Comparison of ENCODE assay signal across 25 cellular contexts in genomic region chr3:32866533-32866932, GRCh38. TPM values are rescaled to one million over a fixed set of nuclear protein-coding genes. Genes with fewer than 3 reads are reported as not detected.
"Had no signal": no experiment of that assay in that cellular context is flagged by ENCODE, and none has a peak within 500 bp of the region (broad histone marks: within the 10 kb centered on the region; RNA-seq: fewer than 3 reads in every experiment).

No MANE protein-coding gene starts in this region.

- H3K27ac ChIP-seq: esophagus squamous epithelium, gastrocnemius medialis, psoas muscle, right atrium auricular region had no signal

- H3K9me3 ChIP-seq: esophagus squamous epithelium, gastrocnemius medialis, psoas muscle, right atrium auricular region had no signal

- DNase-seq: activated CD4-positive, alpha-beta T cell treated with anti-CD3 and anti-CD28 coated beads for 4 hours; activated CD4-positive, alpha-beta T cell treated with anti-CD3 and anti-CD28 coated beads, Interleukin-2, amount 50 U/mL, for 48 hours; activated CD4-positive, CD25-positive, alpha-beta regulatory T cell; activated CD8-positive, alpha-beta memory T cell treated with anti-CD3 and anti-CD28 coated beads, Interleukin-2, amount 50 U/mL, for 48 hours; activated naive CD4-positive, alpha-beta T cell treated with Interleukin-2 at 50 U/mL for 16 hours; activated naive CD8-positive, alpha-beta T cell treated with anti-CD3 and anti-CD28 coated beads for 36 hours; activated T-cell treated with anti-CD3 and anti-CD28 coated beads, Interleukin-2, amount 50 U/mL, for 48 hours; central memory CD4-positive, alpha-beta T cell; effector memory CD8-positive, alpha-beta T cell; esophagus squamous epithelium; gastrocnemius medialis; head of caudate nucleus; hypothalamus; islet precursor cell; left cardiac atrium; naive B cell; psoas muscle; stimulated activated CD4-positive, alpha-beta T cell treated with anti-CD3 and anti-CD28 coated beads, Interleukin-4, amount 100 ng/mL, for 24 hours; stimulated activated naive CD8-positive, alpha-beta T cell treated with anti-CD3 and anti-CD28 coated beads, Interleukin-15, Interleukin-2, amounts not matched to agents 100 U/mL and 50 U/mL, for 24 hours; T-helper 17 cell had no signal

- H3K4me3 ChIP-seq: esophagus squamous epithelium, gastrocnemius medialis, psoas muscle, right atrium auricular region had no signal

- H3K4me3 Mint-ChIP-seq: activated naive CD8-positive, alpha-beta T cell treated with anti-CD3 and anti-CD28 coated beads for 36 hours; effector memory CD8-positive, alpha-beta T cell; memory B cell; naive B cell; T-helper 17 cell had no signal

- H3K36me3 Mint-ChIP-seq: activated naive CD8-positive, alpha-beta T cell treated with anti-CD3 and anti-CD28 coated beads for 36 hours; memory B cell; naive B cell had no signal

- H3K27me3 ChIP-seq: esophagus squamous epithelium, gastrocnemius medialis, right atrium auricular region had no signal

- H3K36me3 ChIP-seq: esophagus squamous epithelium, gastrocnemius medialis, right atrium auricular region had no signal

- H3K4me1 ChIP-seq: gastrocnemius medialis, psoas muscle, right atrium auricular region had no signal

- H3K27me3 Mint-ChIP-seq: activated naive CD8-positive, alpha-beta T cell treated with anti-CD3 and anti-CD28 coated beads for 36 hours; memory B cell; naive B cell had no signal

- H3K9me3 Mint-ChIP-seq: activated naive CD8-positive, alpha-beta T cell treated with anti-CD3 and anti-CD28 coated beads for 36 hours; effector memory CD8-positive, alpha-beta T cell; memory B cell; naive B cell had no signal

- ATAC-seq: effector memory CD8-positive, alpha-beta T cell; gastrocnemius medialis; left cardiac atrium; psoas muscle; stimulated activated naive CD8-positive, alpha-beta T cell treated with anti-CD3 and anti-CD28 coated beads, Interleukin-15, Interleukin-2, amounts not matched to agents 100 U/mL and 50 U/mL, for 24 hours; T-helper 17 cell had no signal

- H3K27ac Mint-ChIP-seq: activated naive CD8-positive, alpha-beta T cell treated with anti-CD3 and anti-CD28 coated beads for 36 hours; effector memory CD8-positive, alpha-beta T cell; memory B cell; T-helper 17 cell had no signal

- H3K4me1 Mint-ChIP-seq: activated naive CD8-positive, alpha-beta T cell treated with anti-CD3 and anti-CD28 coated beads for 36 hours; memory B cell; naive B cell had no signal

RNA-seq across cellular contexts. Expression of gene TRIM71, which starts 48.7 kb away (rescaled TPM):
- total RNA-seq: esophagus squamous epithelium, gastrocnemius medialis, osteocyte, psoas muscle, right atrium auricular region, ureter had no signal
- polyA plus RNA-seq: liver had no signal
